ENCODE assay signal across 27 cellular contexts in the genomic region with DNA sequence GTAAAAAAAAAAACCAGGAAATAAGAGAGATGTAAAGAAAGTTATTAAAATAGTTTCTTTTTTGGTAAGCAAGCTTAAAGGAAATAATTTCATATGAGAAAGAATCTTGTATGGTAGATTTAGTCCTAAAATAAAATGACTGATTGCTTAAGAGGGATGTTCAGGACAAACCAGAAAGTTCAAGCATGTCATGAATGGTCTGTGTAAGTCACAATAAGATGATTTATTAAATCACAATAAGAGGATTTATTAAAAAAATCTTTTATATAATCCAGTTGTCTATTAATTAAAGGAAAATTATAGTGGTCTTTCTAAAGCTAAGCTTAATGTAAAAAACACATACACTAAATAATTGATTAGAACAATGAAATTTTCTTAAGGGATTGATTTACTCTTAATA.
DNase-seq lines count a peak whose midpoint lies in the region; TF ChIP-seq lines count a peak whose summit lies in the region.
"Had no signal": no experiment of that assay in that cellular context is flagged by ENCODE, and none has a peak within 500 bp of the region (broad histone marks: within the 10 kb centered on the region; RNA-seq: fewer than 3 reads in every experiment).

No MANE protein-coding gene starts in this region.

- POLR2A ChIA-PET in GM10248 (lab: Yijun Ruan, JAX) = no interaction called here

- no peak overlapping the region for H3K23ac ChIP-seq in H9 (ENCODE audit: insufficient read length, low read depth, low read length)

- H3K18ac ChIP-seq in H9 (ENCODE audit: insufficient read length, low read depth, low read length) = no peak overlapping the region

- H3K9me3 ChIP-seq in iPS DF 6.9 (ENCODE audit: control insufficient read depth, insufficient read depth, low read length) (peaks cover 2% of the 10 kb centered on the region; the same call in 1 of the 2 replicates), H9 (ENCODE audit: control insufficient read depth, low read depth, low read length) (peaks cover 12% of the 10 kb centered on the region)
- H3K9me3 ChIP-seq: esophagus muscularis mucosa had no signal

- no peak overlapping the region for H2AFZ ChIP-seq in H9 (ENCODE audit: low read length)

- H3K4ac ChIP-seq in H9 (ENCODE audit: low read depth, low read length) = no peak overlapping the region

- TF ChIP-seq CTCF in H9 (conservative IDR thresholded peaks at IDR 0.05) (no peak), GM10248 (IDR thresholded peaks at IDR 0.05; ENCODE audit: control extremely low read depth, extremely low read depth, low read depth, missing control alignments) (no peak)

- H3K27me3 Mint-ChIP-seq in H9 (ENCODE audit: low read depth) = no peaks in the 10 kb centered on the region; the same call in 1 of the 2 replicates
- H3K27me3 Mint-ChIP-seq: activated CD4-positive, alpha-beta T cell treated with anti-CD3 and anti-CD28 coated beads, Interleukin-2, amount 10 ng/mL, durations not matched to agents 7 days and 5 days; activated naive CD8-positive, alpha-beta T cell treated with anti-CD3 and anti-CD28 coated beads, Interleukin-2, amount 10 ng/mL, durations not matched to agents 7 days and 5 days; CD4-positive, alpha-beta T cell; natural killer cell treated with Interleukin-12 subunit alpha and Interleukin-12 subunit beta and Interleukin-15 and Interleukin-18, amount 100 ng/mL, for 72 hours; stimulated activated memory B cell treated with anti-CD40 and anti-IgM and Interleukin-4, amounts not matched to agents 10 μg/mL and 1 μg/mL and 100 μg/mL, for 72 hours had no signal

- H3K27ac ChIP-seq in iPS DF 6.9 (ENCODE audit: low read length) (no peak overlapping the region), H9 (ENCODE audit: insufficient read length, low read depth, low read length) (no peak overlapping the region)
- H3K27ac ChIP-seq: esophagus muscularis mucosa, SK-N-MC, transverse colon had no signal

- H3K4me2 ChIP-seq in H9 (ENCODE audit: insufficient read depth, insufficient read length, low read length) = no peak overlapping the region

- no peak overlapping the region for H3K4me3 Mint-ChIP-seq in H9
- H3K4me3 Mint-ChIP-seq: activated CD4-positive, alpha-beta T cell treated with anti-CD3 and anti-CD28 coated beads, Interleukin-2, amount 10 ng/mL, durations not matched to agents 7 days and 5 days; activated naive CD8-positive, alpha-beta T cell treated with anti-CD3 and anti-CD28 coated beads, Interleukin-2, amount 10 ng/mL, durations not matched to agents 7 days and 5 days; CD4-positive, alpha-beta T cell; natural killer cell treated with Interleukin-12 subunit alpha and Interleukin-12 subunit beta and Interleukin-15 and Interleukin-18, amount 100 ng/mL, for 72 hours; stimulated activated memory B cell treated with anti-CD40 and anti-IgM and Interleukin-4, amounts not matched to agents 10 μg/mL and 1 μg/mL and 100 μg/mL, for 72 hours; WTC11 had no signal

- H3K4me1 ChIP-seq in iPS DF 6.9 (ENCODE audit: control insufficient read depth, insufficient read depth, low read length) (no peaks in the 10 kb centered on the region), H9 (ENCODE audit: insufficient read depth, low read length) (no peaks in the 10 kb centered on the region)
- H3K4me1 ChIP-seq: esophagus muscularis mucosa, transverse colon had no signal

- no peaks in the 10 kb centered on the region for H3K79me1 ChIP-seq in H9 (ENCODE audit: insufficient read depth, low read depth, low read length, poor library complexity, severe bottlenecking)

- no peak overlapping the region for H4K91ac ChIP-seq in H9 (ENCODE audit: insufficient read length, low read depth, low read length)

- no peak overlapping the region for H3K14ac ChIP-seq in H9 (ENCODE audit: insufficient read depth, low read length)

- DNase-seq in NCI-H510A treated with DMSO at 0.1 percent for 48 hours (lab: John Stamatoyannopoulos, UW) (peak; percentile 9), NCI-H510A (lab: John Stamatoyannopoulos, UW) (no peak), KBM-7 (peak; percentile 4), RKO (ENCODE audit: low spot score) (peak; percentile 18), iPS DF 6.9 (ENCODE audit: low read depth, low spot score) (peak; percentile 7), H9 (no peak), GM10248 (ENCODE audit: extremely low spot score) (no peak)
- DNase-seq in activated CD4-positive, alpha-beta T cell treated with anti-CD3 and anti-CD28 coated beads for 1 hour = no peak
- DNase-seq: activated CD4-positive, alpha-beta T cell treated with anti-CD3 and anti-CD28 coated beads, Interleukin-2, amount 10 ng/mL, durations not matched to agents 7 days and 5 days; activated naive CD8-positive, alpha-beta T cell treated with anti-CD3 and anti-CD28 coated beads, Interleukin-2, amount 10 ng/mL, durations not matched to agents 7 days and 5 days; aorta; CD4-positive, alpha-beta T cell; cortex of kidney; EL; foreskin melanocyte; Karpas-422; left cardiac atrium; NCI-H1048; NCI-H187; NCI-H526 treated with DMSO at 0.1 percent for 48 hours; transverse colon had no signal

- H3K9ac ChIP-seq in H9 (ENCODE audit: extremely low read depth, insufficient read length, low read length) = no peak overlapping the region

- no peaks in the 10 kb centered on the region for H3K4me1 Mint-ChIP-seq in H9
- H3K4me1 Mint-ChIP-seq: activated CD4-positive, alpha-beta T cell treated with anti-CD3 and anti-CD28 coated beads, Interleukin-2, amount 10 ng/mL, durations not matched to agents 7 days and 5 days; activated naive CD8-positive, alpha-beta T cell treated with anti-CD3 and anti-CD28 coated beads, Interleukin-2, amount 10 ng/mL, durations not matched to agents 7 days and 5 days; stimulated activated memory B cell treated with anti-CD40 and anti-IgM and Interleukin-4, amounts not matched to agents 10 μg/mL and 1 μg/mL and 100 μg/mL, for 72 hours; WTC11 had no signal

- CTCF ChIA-PET in GM10248 (lab: Yijun Ruan, JAX) = no interaction called here

- H3K23me2 ChIP-seq in H9 (ENCODE audit: insufficient read length, low read depth, low read length, poor library complexity, severe bottlenecking) = no peaks in the 10 kb centered on the region

- no peaks in the 10 kb centered on the region for H3K36me3 ChIP-seq in iPS DF 6.9 (ENCODE audit: control insufficient read depth, insufficient read depth, low read length)
- H3K36me3 ChIP-seq: esophagus muscularis mucosa, transverse colon had no signal

- no peak overlapping the region for H2AK5ac ChIP-seq in H9 (ENCODE audit: insufficient read length, low read length)

- no peak overlapping the region for H2BK120ac ChIP-seq in H9 (ENCODE audit: low read depth, low read length, poor library complexity, severe bottlenecking)

- H3T11ph ChIP-seq in H9 (ENCODE audit: low read length) = no peak overlapping the region

- H3K56ac ChIP-seq in H9 (ENCODE audit: insufficient read length, low read depth, low read length) = no peak overlapping the region

- H4K5ac ChIP-seq in H9 (ENCODE audit: insufficient read length, low read depth, low read length) = no peak overlapping the region

- H3K36me3 Mint-ChIP-seq in H9 (ENCODE audit: insufficient read depth in 1 of 3, low read depth in 3 of 3) = peaks cover 10 to 38% (median 24%) of the 10 kb centered on the region in 3 experiments
- H3K36me3 Mint-ChIP-seq: activated naive CD8-positive, alpha-beta T cell treated with anti-CD3 and anti-CD28 coated beads, Interleukin-2, amount 10 ng/mL, durations not matched to agents 7 days and 5 days; natural killer cell treated with Interleukin-12 subunit alpha and Interleukin-12 subunit beta and Interleukin-15 and Interleukin-18, amount 100 ng/mL, for 72 hours; stimulated activated memory B cell treated with anti-CD40 and anti-IgM and Interleukin-4, amounts not matched to agents 10 μg/mL and 1 μg/mL and 100 μg/mL, for 72 hours had no signal

- H2BK15ac ChIP-seq in H9 (ENCODE audit: low read depth, low read length) = no peak overlapping the region

- H3K27me3 ChIP-seq in iPS DF 6.9 (ENCODE audit: control insufficient read depth, insufficient read depth, low read length) = no peaks in the 10 kb centered on the region
- no peaks in the 10 kb centered on the region for H3K27me3 ChIP-seq in H9 (ENCODE audit: insufficient read depth, low read length)
- H3K27me3 ChIP-seq: esophagus muscularis mucosa, transverse colon had no signal

- H3K27ac Mint-ChIP-seq in H9 = no peak overlapping the region
- H3K27ac Mint-ChIP-seq: activated CD4-positive, alpha-beta T cell treated with anti-CD3 and anti-CD28 coated beads, Interleukin-2, amount 10 ng/mL, durations not matched to agents 7 days and 5 days; activated naive CD8-positive, alpha-beta T cell treated with anti-CD3 and anti-CD28 coated beads, Interleukin-2, amount 10 ng/mL, durations not matched to agents 7 days and 5 days; CD4-positive, alpha-beta T cell; natural killer cell treated with Interleukin-12 subunit alpha and Interleukin-12 subunit beta and Interleukin-15 and Interleukin-18, amount 100 ng/mL, for 72 hours; stimulated activated memory B cell treated with anti-CD40 and anti-IgM and Interleukin-4, amounts not matched to agents 10 μg/mL and 1 μg/mL and 100 μg/mL, for 72 hours; WTC11 had no signal

- H2BK20ac ChIP-seq in H9 (ENCODE audit: low read depth, low read length, poor library complexity, severe bottlenecking) = no peak overlapping the region

- no peak overlapping the region for H2BK12ac ChIP-seq in H9 (ENCODE audit: insufficient read length, low read depth, low read length)

- peaks cover 49 to 65% of the 10 kb centered on the region in 2 experiments for H3K9me3 Mint-ChIP-seq in H9
- H3K9me3 Mint-ChIP-seq: stimulated activated memory B cell treated with anti-CD40 and anti-IgM and Interleukin-4, amounts not matched to agents 10 μg/mL and 1 μg/mL and 100 μg/mL, for 72 hours had no signal

- in situ Hi-C loops in KBM-7 (cut with MboI; ENCODE audit: low pct_unique_long_range_greater_than_20kb, low sequenced_read_pairs) = no loop called here

- H2BK5ac ChIP-seq in H9 (ENCODE audit: insufficient read length, low read length) = no peak overlapping the region

- H4K8ac ChIP-seq in H9 (replicated peaks; ENCODE audit: insufficient read length, low read depth, low read length) = no peak overlapping the region

- no peak overlapping the region for H3K4me3 ChIP-seq in iPS DF 6.9 (ENCODE audit: low read length)
- H3K4me3 ChIP-seq: esophagus muscularis mucosa, GM12878, SK-N-MC, transverse colon had no signal

- no peaks in the 10 kb centered on the region for H4K20me1 ChIP-seq in H9 (ENCODE audit: control insufficient read depth, insufficient read depth, insufficient read length)

- no peaks in the 10 kb centered on the region for H3K79me2 ChIP-seq in H9 (ENCODE audit: insufficient read depth, low read length)

Comparison
In these comparisons a context has a peak if more than half of its experiments do, and no peak if none do; other contexts are left out.
1. DNase-seq: peak in NCI-H510A treated with DMSO at 0.1 percent for 48 hours (single experiment), KBM-7 (single experiment), RKO (single experiment) and iPS DF 6.9 (single experiment); none in NCI-H510A (single experiment), activated CD4-positive, alpha-beta T cell treated with anti-CD3 and anti-CD28 coated beads for 1 hour (single experiment), H9 (single experiment) and GM10248 (single experiment).